In the genomic region with DNA sequence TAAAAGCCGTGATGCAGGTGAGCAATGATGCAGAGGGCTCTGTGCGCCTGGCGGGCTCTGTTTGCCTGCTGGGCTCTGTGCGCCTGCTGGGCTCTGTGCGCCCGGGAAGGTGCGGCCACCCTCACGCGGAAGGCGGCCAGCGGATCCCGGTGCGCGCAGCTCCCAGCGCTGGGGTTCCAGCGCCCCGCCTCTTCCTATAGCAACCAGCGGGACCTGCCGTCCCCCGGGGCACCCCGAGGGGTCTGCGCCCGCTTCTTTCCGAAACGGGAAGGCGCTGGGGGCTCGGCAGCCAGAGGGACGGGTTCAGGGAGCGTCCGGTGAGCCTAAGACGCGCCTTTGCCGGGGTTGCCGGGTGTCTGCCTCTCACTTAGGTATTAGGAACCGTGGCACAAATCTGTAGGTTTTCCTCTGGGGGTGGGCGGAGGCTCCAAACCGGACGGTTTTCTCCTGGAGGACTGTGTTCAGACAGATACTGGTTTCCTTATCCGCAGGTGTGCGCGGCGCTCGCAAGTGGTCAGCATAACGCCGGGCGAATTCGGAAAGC, we compare ENCODE assay signal across 8 cellular contexts. TPM values are rescaled to one million over a fixed set of nuclear protein-coding genes. Genes with fewer than 3 reads are reported as not detected.
DNase-seq lines count a peak whose midpoint lies in the region; ATAC-seq and TF ChIP-seq lines count a peak whose summit lies in the region.

No MANE protein-coding gene starts in this region.

- H3K27ac ChIP-seq in PC-9, result no peak overlapping the region
- no peak overlapping the region for H3K27ac ChIP-seq in effector memory CD4-positive, alpha-beta T cell (ENCODE audit: insufficient read depth, low read length, poor library complexity, severe bottlenecking)

- H2AFZ ChIP-seq in PC-9, result peak overlapping the region; percentile 84

- no peaks in the 10 kb centered on the region for H3K9me2 ChIP-seq in PC-9 (ENCODE audit: insufficient read depth)

- peaks cover 3% of the 10 kb centered on the region; the same call in 1 of the 2 replicates for H3F3A ChIP-seq in PC-9 (ENCODE audit: insufficient read depth, low read depth)

- intact Hi-C loops in activated CD4-positive, alpha-beta T cell treated with anti-CD3 and anti-CD28 coated beads, Interleukin-2, amount 10 ng/mL, durations not matched to agents 24 days and 14 days (cut with micrococcal nuclease), result no loop called here
- intact Hi-C loops in PC-9 (cut with micrococcal nuclease; ENCODE audit: unreplicated experiment), result no loop called here

- BruUV-seq in PC-9 (replicated peaks; lab: Mats Ljungman, UMichigan), result no TSS peak

- TF ChIP-seq CTCF in PC-9 (conservative IDR thresholded peaks at IDR 0.05) (no peak), mesothelial cell of epicardium (IDR thresholded peaks at IDR 0.05; ENCODE audit: unreplicated experiment) (no peak)

- ATAC-seq in GM21619 (IDR thresholded peaks at IDR 0.05; ENCODE audit: unreplicated experiment), result no peak

- H3K4me3 Mint-ChIP-seq in activated CD4-positive, alpha-beta T cell treated with anti-CD3 and anti-CD28 coated beads, Interleukin-2, amount 10 ng/mL, durations not matched to agents 24 days and 14 days, result peak overlapping the region; percentile 85
- peak overlapping the region; percentile 83 for H3K4me3 Mint-ChIP-seq in mesothelial cell of epicardium

- no peaks in the 10 kb centered on the region for H3K27me3 ChIP-seq in PC-9 (ENCODE audit: insufficient read depth, low read depth)
- H3K27me3 ChIP-seq in effector memory CD4-positive, alpha-beta T cell (replicated peaks; ENCODE audit: control insufficient read depth, insufficient read depth, low read length, poor library complexity, severe bottlenecking), result no peaks in the 10 kb centered on the region

- no peaks in the 10 kb centered on the region for H3K4me1 ChIP-seq in PC-9 (replicated peaks; ENCODE audit: insufficient read depth)
- peaks cover 16% of the 10 kb centered on the region for H3K4me1 ChIP-seq in effector memory CD4-positive, alpha-beta T cell (ENCODE audit: control insufficient read depth, insufficient read depth, low read length, poor library complexity, severe bottlenecking)

- peaks cover 23% of the 10 kb centered on the region for H3K27me3 Mint-ChIP-seq in activated CD4-positive, alpha-beta T cell treated with anti-CD3 and anti-CD28 coated beads, Interleukin-2, amount 10 ng/mL, durations not matched to agents 24 days and 14 days
- H3K27me3 Mint-ChIP-seq in mesothelial cell of epicardium (ENCODE audit: low read depth), result peaks cover 7% of the 10 kb centered on the region

- no peaks in the 10 kb centered on the region for H3K9me3 ChIP-seq in PC-9 (ENCODE audit: insufficient read depth, low read depth)
- no peaks in the 10 kb centered on the region for H3K9me3 ChIP-seq in effector memory CD4-positive, alpha-beta T cell (ENCODE audit: control insufficient read depth, low read length)

- peaks cover 4% of the 10 kb centered on the region for H3K4me1 Mint-ChIP-seq in activated CD4-positive, alpha-beta T cell treated with anti-CD3 and anti-CD28 coated beads, Interleukin-2, amount 10 ng/mL, durations not matched to agents 24 days and 14 days
- peaks cover 3% of the 10 kb centered on the region for H3K4me1 Mint-ChIP-seq in mesothelial cell of epicardium

- H3K36me3 ChIP-seq in PC-9 (ENCODE audit: low read depth), result no peaks in the 10 kb centered on the region
- H3K36me3 ChIP-seq in effector memory CD4-positive, alpha-beta T cell (ENCODE audit: control insufficient read depth, insufficient read depth, low read length), result peaks cover 20% of the 10 kb centered on the region

- no peak overlapping the region for H3K27ac Mint-ChIP-seq in activated CD4-positive, alpha-beta T cell treated with anti-CD3 and anti-CD28 coated beads, Interleukin-2, amount 10 ng/mL, durations not matched to agents 24 days and 14 days
- peak overlapping the region; percentile 71 for H3K27ac Mint-ChIP-seq in mesothelial cell of epicardium

- CTCF ChIA-PET in PC-9 (lab: Charles Lee), result no interaction called here

- no peaks in the 10 kb centered on the region for H3K9me3 Mint-ChIP-seq in activated CD4-positive, alpha-beta T cell treated with anti-CD3 and anti-CD28 coated beads, Interleukin-2, amount 10 ng/mL, durations not matched to agents 24 days and 14 days
- no peaks in the 10 kb centered on the region for H3K9me3 Mint-ChIP-seq in mesothelial cell of epicardium

- peak; percentile 69 for DNase-seq in activated CD4-positive, alpha-beta T cell treated with anti-CD3 and anti-CD28 coated beads, Interleukin-2, amount 10 ng/mL, durations not matched to agents 24 days and 14 days
- DNase-seq in activated CD4-positive, alpha-beta T cell treated with anti-CD3 and anti-CD28 coated beads for 4 hours, result no peak
- DNase-seq in PC-9 (peak; percentile 38 to 42), mesothelial cell of epicardium (ENCODE audit: low spot score in 2 of 2, unreplicated experiment in 2 of 2) (no peak), mesenteric fat pad (ENCODE audit: low spot score) (no peak)
- DNase-seq in effector memory CD4-positive, alpha-beta T cell, result no peak
- no peak for DNase-seq in activated effector memory CD4-positive, alpha-beta T cell treated with anti-CD3 and anti-CD28 coated beads, Interleukin-2, amount 50 U/mL, for 16 hours

- H3K4me3 ChIP-seq in PC-9, result peak overlapping the region; percentile 65
- H3K4me3 ChIP-seq in effector memory CD4-positive, alpha-beta T cell (ENCODE audit: insufficient read depth, low read depth, low read length, poor library complexity, severe bottlenecking), result peak overlapping the region; percentile 56

- peak overlapping the region; percentile 81 for H3K4me2 ChIP-seq in PC-9

- no peaks in the 10 kb centered on the region for H4K20me1 ChIP-seq in PC-9 (ENCODE audit: insufficient read depth)

- POLR2A ChIA-PET in PC-9 (lab: Charles Lee; ENCODE audit: unreplicated experiment), result no interaction called here

- no peaks in the 10 kb centered on the region for H3K79me2 ChIP-seq in PC-9 (ENCODE audit: low read depth)

- H3K36me3 Mint-ChIP-seq in activated CD4-positive, alpha-beta T cell treated with anti-CD3 and anti-CD28 coated beads, Interleukin-2, amount 10 ng/mL, durations not matched to agents 24 days and 14 days (ENCODE audit: low read depth), result peaks cover 8% of the 10 kb centered on the region
- H3K36me3 Mint-ChIP-seq in mesothelial cell of epicardium, result peaks cover 8% of the 10 kb centered on the region

RNA-seq across cellular contexts. Expression of gene PRMT2, which starts 31.8 kb away (rescaled TPM):
- total RNA-seq in activated CD4-positive, alpha-beta T cell treated with anti-CD3 and anti-CD28 coated beads, Interleukin-2, amount 10 ng/mL, durations not matched to agents 24 days and 14 days, result 56.7 and 59.4 TPM in 2 replicates
- total RNA-seq in PC-9 (2021) (64.5 and 82.0 TPM in 2 replicates), mesothelial cell of epicardium (80.0 to 85.5 TPM (median 84.4 TPM) in 3 replicates), mesenteric fat pad (84.6 TPM)

Comparison
In these comparisons a context has a peak if more than half of its experiments do, and no peak if none do; other contexts are left out.
1. DNase-seq: peak in activated CD4-positive, alpha-beta T cell treated with anti-CD3 and anti-CD28 coated beads, Interleukin-2, amount 10 ng/mL, durations not matched to agents 24 days and 14 days (single experiment) and PC-9 (2 of 2); none in activated CD4-positive, alpha-beta T cell treated with anti-CD3 and anti-CD28 coated beads for 4 hours (0 of 2), effector memory CD4-positive, alpha-beta T cell (0 of 3), mesothelial cell of epicardium (0 of 2), mesenteric fat pad (single experiment) and activated effector memory CD4-positive, alpha-beta T cell treated with anti-CD3 and anti-CD28 coated beads, Interleukin-2, amount 50 U/mL, for 16 hours (single experiment).